22 cellular contexts compared by ENCODE assay signal in the genomic region with DNA sequence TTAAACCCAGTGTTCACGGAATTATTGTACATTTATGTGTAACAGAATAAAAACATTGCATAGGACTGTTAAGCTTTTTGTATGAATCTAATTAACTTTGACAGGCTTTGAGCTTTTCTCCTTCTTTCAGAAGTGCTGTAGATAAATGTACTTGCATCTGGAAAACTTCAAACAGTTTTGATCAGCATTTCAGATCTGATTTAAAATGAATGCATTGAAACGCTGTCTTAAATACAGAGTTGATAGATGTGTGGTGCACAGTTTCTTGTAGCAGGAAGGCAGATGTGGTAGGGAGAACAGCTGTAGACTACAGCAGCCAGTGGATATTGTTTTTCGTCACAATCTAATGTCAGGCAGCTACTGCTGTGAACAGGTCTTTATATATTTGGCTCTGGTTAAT.
DNase-seq lines count a peak whose midpoint lies in the region; ATAC-seq and TF ChIP-seq lines count a peak whose summit lies in the region.
"Had no signal": no experiment of that assay in that cellular context is flagged by ENCODE, and none has a peak within 500 bp of the region (broad histone marks: within the 10 kb centered on the region; RNA-seq: fewer than 3 reads in every experiment).

No MANE protein-coding gene starts in this region.

- H3F3A ChIP-seq in SK-N-SH (replicated peaks; ENCODE audit: insufficient read depth) (no peaks in the 10 kb centered on the region), neural cell (ENCODE audit: insufficient read depth, low read length, poor library complexity, severe bottlenecking) (peaks cover 8% of the 10 kb centered on the region)

- intact Hi-C loops in Right ventricle myocardium superior (cut with DNase I) (no loop called here), sigmoid colon (cut with DNase I) (no loop called here)

- H3K4me2 ChIP-seq in SK-N-SH: no peak overlapping the region
- no peak overlapping the region for H3K4me2 ChIP-seq in neural cell (ENCODE audit: low read length)
- H3K4me2 ChIP-seq: A549; BLaER1 treated with 17β-estradiol and CSF1 and Interleukin-3, amounts not matched to agents 10 nM and 100 nM; GM23338 had no signal

- POLR2A ChIA-PET in SK-N-SH (lab: Yijun Ruan, JAX): interaction anchor here (0.9 kb wide), 1 partner anchor 41 kb away, joined by 3 read pairs; no protein-coding TSS in a partner anchor

- no peak overlapping the region for H3K4me3 ChIP-seq in cardiac muscle cell
- H3K4me3 ChIP-seq in SK-N-SH (ENCODE audit: low read depth in 2 of 2, low read length in 1 of 2): no peak overlapping the region
- H3K4me3 ChIP-seq in neural cell (ENCODE audit: low read length): peak overlapping the region; percentile 1
- H3K4me3 ChIP-seq in sigmoid colon: no peak overlapping the region
- H3K4me3 ChIP-seq: A549; BLaER1 treated with 17β-estradiol and CSF1 and Interleukin-3, amounts not matched to agents 10 nM and 100 nM; GM12878; GM23338 had no signal

- DNase-seq in cardiac muscle cell (ENCODE audit: low read depth in 1 of 2, low spot score in 1 of 2): peak in 1 of 2 donors; percentile 36
- no peak for DNase-seq in Right ventricle myocardium superior
- peak; percentile 39 for DNase-seq in SK-N-SH
- no peak for DNase-seq in NCI-H510A treated with DMSO at 0.1 percent for 48 hours (lab: John Stamatoyannopoulos, UW)
- DNase-seq in sigmoid colon: no peak
- DNase-seq: 8988T; ACHN; AML-193; BE2C; CD4-positive, alpha-beta T cell; CD8-positive, alpha-beta memory T cell; DMS79; EL; GDM1; H9 had no signal

- TF ChIP-seq EP300 in SK-N-SH (IDR thresholded peaks at IDR 0.05; ENCODE audit: borderline replicate concordance in 1 of 2, low read depth in 1 of 2, low read length in 1 of 2) (peak in 1 of 2 experiments; percentile 64; a peak in 2 of 4 replicates), neural cell (conservative IDR thresholded peaks at IDR 0.05; ENCODE audit: poor library complexity, severe bottlenecking) (no peak), sigmoid colon (IDR thresholded peaks at IDR 0.05) (no peak)

- ATAC-seq in Right ventricle myocardium superior (ENCODE audit: poor library complexity) (no peak), GM19467 (IDR thresholded peaks at IDR 0.05; ENCODE audit: unreplicated experiment) (no peak)
- ATAC-seq: A549, GM12878, GM23338, HCT116 had no signal

- TF ChIP-seq CTCF in cardiac muscle cell (IDR thresholded peaks at IDR 0.05; ENCODE audit: low read depth, low read length): no peak
- no peak for TF ChIP-seq CTCF in SK-N-SH (IDR thresholded peaks at IDR 0.05)
- no peak for TF ChIP-seq CTCF in neural cell (IDR thresholded peaks at IDR 0.05; ENCODE audit: poor library complexity, severe bottlenecking)
- no peak for TF ChIP-seq CTCF in sigmoid colon (IDR thresholded peaks at IDR 0.05)

- H3K4me1 ChIP-seq in cardiac muscle cell (ENCODE audit: low read depth) (peaks cover 30% of the 10 kb centered on the region), SK-N-SH (ENCODE audit: control insufficient read depth in 1 of 2, insufficient read depth in 2 of 2, low read depth in 1 of 2, low read length in 1 of 2) (peaks cover 0 to 7% of the 10 kb centered on the region in 2 experiments; a peak in 2 of 4 replicates), sigmoid colon (no peaks in the 10 kb centered on the region)
- H3K4me1 ChIP-seq: A549, BE2C had no signal

- H3K27ac ChIP-seq in cardiac muscle cell: peak overlapping the region; percentile 25
- peak overlapping the region in 1 of 2 experiments; percentile 75; a peak in 2 of 4 replicates for H3K27ac ChIP-seq in SK-N-SH (ENCODE audit: low read depth in 2 of 2, low read length in 1 of 2)
- H3K27ac ChIP-seq in neural cell (ENCODE audit: low read length): no peak overlapping the region
- H3K27ac ChIP-seq in sigmoid colon: no peak overlapping the region
- H3K27ac ChIP-seq: A549; BLaER1 treated with 17β-estradiol and CSF1 and Interleukin-3, amounts not matched to agents 10 nM and 100 nM had no signal

- 17% methylated on average over 3 of the region's 3 CpGs for WGBS in SK-N-SH (ENCODE audit: low lambda C conversion rate)
- WGBS in sigmoid colon, 2 donors: 79 to 81% methylated on average over 3 of the region's 3 CpGs

- no peak overlapping the region for H3K9ac ChIP-seq in SK-N-SH
- H3K9ac ChIP-seq in neural cell (ENCODE audit: low read length): no peak overlapping the region
- H3K9ac ChIP-seq: BLaER1 treated with 17β-estradiol and CSF1 and Interleukin-3, amounts not matched to agents 10 nM and 100 nM had no signal

- TF ChIP-seq RAD21 in SK-N-SH (IDR thresholded peaks at IDR 0.05; ENCODE audit: low read length): no peak
- no peak for TF ChIP-seq RAD21 in neural cell (conservative IDR thresholded peaks at IDR 0.05)

- H3K9me3 ChIP-seq in cardiac muscle cell (ENCODE audit: low read depth) (no peaks in the 10 kb centered on the region), SK-N-SH (no peaks in the 10 kb centered on the region), neural cell (ENCODE audit: low read length) (no peaks in the 10 kb centered on the region), sigmoid colon (no peaks in the 10 kb centered on the region)
- H3K9me3 ChIP-seq: A549; BE2C; BLaER1 treated with 17β-estradiol and CSF1 and Interleukin-3, amounts not matched to agents 10 nM and 100 nM had no signal

- no peak for TF ChIP-seq POLR2A in sigmoid colon (IDR thresholded peaks at IDR 0.05)

- H3K36me3 ChIP-seq in cardiac muscle cell (no peaks in the 10 kb centered on the region), SK-N-SH (replicated peaks in 1 of 2; ENCODE audit: control insufficient read depth in 1 of 2, insufficient read depth in 2 of 2, low read length in 1 of 2) (no peaks in the 10 kb centered on the region), neural cell (ENCODE audit: insufficient read depth, low read length) (no peaks in the 10 kb centered on the region), sigmoid colon (no peaks in the 10 kb centered on the region)
- H3K36me3 ChIP-seq: BE2C; BLaER1 treated with 17β-estradiol and CSF1 and Interleukin-3, amounts not matched to agents 10 nM and 100 nM had no signal

- no peak overlapping the region for H2AFZ ChIP-seq in SK-N-SH (ENCODE audit: low read depth)
- no peak overlapping the region for H2AFZ ChIP-seq in neural cell (ENCODE audit: low read depth, low read length)
- H2AFZ ChIP-seq: GM23338 had no signal

- H4K20me1 ChIP-seq in SK-N-SH (ENCODE audit: insufficient read depth) (no peaks in the 10 kb centered on the region), neural cell (ENCODE audit: insufficient read depth) (no peaks in the 10 kb centered on the region)
- H4K20me1 ChIP-seq: BLaER1 treated with 17β-estradiol and CSF1 and Interleukin-3, amounts not matched to agents 10 nM and 100 nM had no signal

- H3K27me3 ChIP-seq in cardiac muscle cell (no peaks in the 10 kb centered on the region), SK-N-SH (ENCODE audit: insufficient read depth) (no peaks in the 10 kb centered on the region), neural cell (ENCODE audit: insufficient read depth, low read depth, low read length) (no peaks in the 10 kb centered on the region), sigmoid colon (no peaks in the 10 kb centered on the region)
- H3K27me3 ChIP-seq: BE2C; BLaER1 treated with 17β-estradiol and CSF1 and Interleukin-3, amounts not matched to agents 10 nM and 100 nM had no signal

- no peaks in the 10 kb centered on the region for H3K79me2 ChIP-seq in SK-N-SH (ENCODE audit: insufficient read depth)
- H3K79me2 ChIP-seq in neural cell (replicated peaks; ENCODE audit: insufficient read depth, low read length): no peaks in the 10 kb centered on the region

- CTCF ChIA-PET in SK-N-SH (lab: Yijun Ruan, JAX): interaction anchor here (0.8 to 1.6 kb wide), 4 partner anchors 10 to 558 kb away, joined by 3 to 5 read pairs (median 4); no protein-coding TSS in a partner anchor

- H3K9me2 ChIP-seq in SK-N-SH (no peaks in the 10 kb centered on the region), neural cell (ENCODE audit: insufficient read depth, low read length) (no peaks in the 10 kb centered on the region)

TF ChIP-seq in SK-N-SH, 30 proteins besides CTCF, POLR2A, EP300 and RAD21:
- peak; percentile 77 for TF ChIP-seq GATA2 (CRISPR knock-in tag; IDR thresholded peaks at IDR 0.05)
- TF ChIP-seq FOSL2 (IDR thresholded peaks at IDR 0.05; ENCODE audit: borderline replicate concordance, low read depth): no peak
- peak; percentile 39 for TF ChIP-seq TCF12 (IDR thresholded peaks at IDR 0.05)
- no peak for TF ChIP-seq NFIC (IDR thresholded peaks at IDR 0.05; ENCODE audit: borderline replicate concordance)
- TF ChIP-seq FOXJ3 (CRISPR knock-in tag; IDR thresholded peaks at IDR 0.05): no peak
- TF ChIP-seq ELF1 (IDR thresholded peaks at IDR 0.05): no peak

TF ChIP-seq in neural cell, 6 proteins besides CTCF, POLR2A, EP300 and RAD21:
- no peak for TF ChIP-seq POLR2AphosphoS5 (IDR thresholded peaks at IDR 0.05)
- TF ChIP-seq TAF1 (IDR thresholded peaks at IDR 0.05; ENCODE audit: low read depth): no peak
- TF ChIP-seq SMC3 (conservative IDR thresholded peaks at IDR 0.05; ENCODE audit: poor library complexity): no peak
- TF ChIP-seq EZH2 (IDR thresholded peaks at IDR 0.05; ENCODE audit: borderline replicate concordance, insufficient read depth, low read length, poor library complexity, severe bottlenecking): no peak
- TF ChIP-seq, protein P1, sequence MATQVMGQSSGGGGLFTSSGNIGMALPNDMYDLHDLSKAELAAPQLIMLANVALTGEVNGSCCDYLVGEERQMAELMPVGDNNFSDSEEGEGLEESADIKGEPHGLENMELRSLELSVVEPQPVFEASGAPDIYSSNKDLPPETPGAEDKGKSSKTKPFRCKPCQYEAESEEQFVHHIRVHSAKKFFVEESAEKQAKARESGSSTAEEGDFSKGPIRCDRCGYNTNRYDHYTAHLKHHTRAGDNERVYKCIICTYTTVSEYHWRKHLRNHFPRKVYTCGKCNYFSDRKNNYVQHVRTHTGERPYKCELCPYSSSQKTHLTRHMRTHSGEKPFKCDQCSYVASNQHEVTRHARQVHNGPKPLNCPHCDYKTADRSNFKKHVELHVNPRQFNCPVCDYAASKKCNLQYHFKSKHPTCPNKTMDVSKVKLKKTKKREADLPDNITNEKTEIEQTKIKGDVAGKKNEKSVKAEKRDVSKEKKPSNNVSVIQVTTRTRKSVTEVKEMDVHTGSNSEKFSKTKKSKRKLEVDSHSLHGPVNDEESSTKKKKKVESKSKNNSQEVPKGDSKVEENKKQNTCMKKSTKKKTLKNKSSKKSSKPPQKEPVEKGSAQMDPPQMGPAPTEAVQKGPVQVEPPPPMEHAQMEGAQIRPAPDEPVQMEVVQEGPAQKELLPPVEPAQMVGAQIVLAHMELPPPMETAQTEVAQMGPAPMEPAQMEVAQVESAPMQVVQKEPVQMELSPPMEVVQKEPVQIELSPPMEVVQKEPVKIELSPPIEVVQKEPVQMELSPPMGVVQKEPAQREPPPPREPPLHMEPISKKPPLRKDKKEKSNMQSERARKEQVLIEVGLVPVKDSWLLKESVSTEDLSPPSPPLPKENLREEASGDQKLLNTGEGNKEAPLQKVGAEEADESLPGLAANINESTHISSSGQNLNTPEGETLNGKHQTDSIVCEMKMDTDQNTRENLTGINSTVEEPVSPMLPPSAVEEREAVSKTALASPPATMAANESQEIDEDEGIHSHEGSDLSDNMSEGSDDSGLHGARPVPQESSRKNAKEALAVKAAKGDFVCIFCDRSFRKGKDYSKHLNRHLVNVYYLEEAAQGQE (IDR thresholded peaks at IDR 0.05; ENCODE audit: borderline replicate concordance): no peak
- TF ChIP-seq MXI1 (conservative IDR thresholded peaks at IDR 0.05; ENCODE audit: poor library complexity, severe bottlenecking): no peak
